8 cellular contexts compared by ENCODE assay signal in the genomic region with DNA sequence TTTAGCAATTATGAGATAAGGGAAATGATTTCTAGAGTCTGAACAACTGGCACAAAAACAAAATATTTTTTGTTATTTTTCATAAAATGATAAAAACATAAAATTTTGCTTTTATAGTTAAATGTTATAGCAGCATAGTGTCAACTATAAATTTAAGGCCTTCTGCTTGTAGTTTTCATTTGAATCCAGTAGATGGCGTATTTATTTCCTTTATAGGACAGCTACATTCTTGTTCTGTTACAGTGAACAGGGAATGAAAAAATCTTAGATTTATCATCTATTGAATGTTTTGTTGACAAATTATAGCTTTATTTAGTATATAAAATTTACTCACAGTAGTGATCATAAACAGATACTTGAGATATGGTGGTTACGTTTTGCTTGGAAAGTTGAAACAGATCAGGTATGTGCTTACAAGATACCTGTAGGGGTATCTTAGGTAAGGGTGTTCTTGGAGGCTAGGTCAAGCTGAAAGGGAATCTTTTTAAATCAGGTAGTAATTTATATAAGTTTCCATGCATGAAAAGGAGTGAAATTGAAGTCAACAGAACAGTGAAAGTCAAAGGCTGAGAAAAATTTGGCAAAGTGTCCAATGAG.
A peak's percentile ranks its signal among the peaks of the same experiment; 100 is the strongest.
DNase-seq lines count a peak whose midpoint lies in the region; ATAC-seq and TF ChIP-seq lines count a peak whose summit lies in the region.

No MANE protein-coding gene starts in this region.

- no peaks in the 10 kb centered on the region for H3K9me2 ChIP-seq in Loucy (replicated peaks; ENCODE audit: low read depth, low read length)

- ATAC-seq in GM21825 (IDR thresholded peaks at IDR 0.05; ENCODE audit: unreplicated experiment) (peak; percentile 81), left colon (no peak)

- H3K36me3 ChIP-seq in Loucy (ENCODE audit: insufficient read depth, low read length) (no peaks in the 10 kb centered on the region), adrenal gland (replicated peaks in 1 of 2) (no peaks in the 10 kb centered on the region), liver (ENCODE audit: control insufficient read depth in 4 of 4, insufficient read depth in 3 of 4, low read depth in 1 of 4, low read length in 3 of 4) (no peaks in the 10 kb centered on the region)

- no peak overlapping the region for H2AFZ ChIP-seq in Loucy (ENCODE audit: low read length)

- no peak overlapping the region for H3K4me3 Mint-ChIP-seq in activated T-helper 2 cell treated with anti-CD3 and anti-CD28 coated beads, Interferon-gamma antibody, Interleukin-2, Interleukin-4, amounts not matched to agents 10 μg/mL and 5 μg/mL and 100 μg/mL, durations not matched to agents 14 hours and 24 hours and 36 hours (ENCODE audit: low read depth)

- DNase-seq in GM12865 (ENCODE audit: low read depth) = peak; percentile 15
- no peak for DNase-seq in adrenal gland
- no peak for DNase-seq in left colon
- no peak for DNase-seq in activated T-helper 2 cell treated with anti-CD3 and anti-CD28 coated beads, Interferon-gamma antibody, Interleukin-2, Interleukin-4, amounts not matched to agents 10 μg/mL and 5 μg/mL and 100 μg/mL, durations not matched to agents 14 hours and 24 hours and 36 hours (ENCODE audit: low spot score)
- no peak for DNase-seq in GDM1 (lab: John Stamatoyannopoulos, UW)

- H3K79me2 ChIP-seq in Loucy (ENCODE audit: insufficient read depth, low read length) = no peaks in the 10 kb centered on the region

- H3K4me3 ChIP-seq in GM12865 (ENCODE audit: low read depth, low read length) (no peak overlapping the region), Loucy (ENCODE audit: low read length, poor library complexity, severe bottlenecking) (no peak overlapping the region), adrenal gland (no peak overlapping the region), liver (ENCODE audit: low read depth in 1 of 3, low read length in 3 of 3) (no peak overlapping the region)

- no peaks in the 10 kb centered on the region for H3K36me3 Mint-ChIP-seq in activated T-helper 2 cell treated with anti-CD3 and anti-CD28 coated beads, Interferon-gamma antibody, Interleukin-2, Interleukin-4, amounts not matched to agents 10 μg/mL and 5 μg/mL and 100 μg/mL, durations not matched to agents 14 hours and 24 hours and 36 hours (ENCODE audit: low read depth)

- TF ChIP-seq CTCF in GM12865 (IDR thresholded peaks at IDR 0.05; ENCODE audit: insufficient read depth, low read depth, low read length, missing control alignments) = peak; percentile 39
- peak; percentile 70 for TF ChIP-seq CTCF in Loucy (conservative IDR thresholded peaks at IDR 0.05; ENCODE audit: low read length)
- peak; percentile 51 to 71 (median 64) for TF ChIP-seq CTCF in adrenal gland (IDR thresholded peaks at IDR 0.05)
- peak; percentile 54 for TF ChIP-seq CTCF in liver (IDR thresholded peaks at IDR 0.05; ENCODE audit: low read depth, low read length, missing input control)

- TF ChIP-seq RAD21 in liver (IDR thresholded peaks at IDR 0.05) = peak; percentile 77 to 82

- H3K4me1 ChIP-seq in Loucy (ENCODE audit: insufficient read depth, low read length, poor library complexity, severe bottlenecking) (no peaks in the 10 kb centered on the region), adrenal gland (replicated peaks in 1 of 2) (no peaks in the 10 kb centered on the region), liver (ENCODE audit: control insufficient read depth in 4 of 4, insufficient read depth in 4 of 4, low read length in 3 of 4) (no peaks in the 10 kb centered on the region)

- H3F3A ChIP-seq in Loucy (ENCODE audit: low read depth) = no peaks in the 10 kb centered on the region

- no peak overlapping the region for H3K27ac Mint-ChIP-seq in activated T-helper 2 cell treated with anti-CD3 and anti-CD28 coated beads, Interferon-gamma antibody, Interleukin-2, Interleukin-4, amounts not matched to agents 10 μg/mL and 5 μg/mL and 100 μg/mL, durations not matched to agents 14 hours and 24 hours and 36 hours

- H3K4me2 ChIP-seq in Loucy (ENCODE audit: low read depth, low read length, poor library complexity, severe bottlenecking) = no peak overlapping the region

- no peak overlapping the region for H3K9ac ChIP-seq in Loucy (ENCODE audit: low read depth, low read length, poor library complexity, severe bottlenecking)
- H3K9ac ChIP-seq in liver (ENCODE audit: low read depth in 1 of 2, low read length in 2 of 2) = no peak overlapping the region

- H3K27ac ChIP-seq in adrenal gland = no peak overlapping the region
- no peak overlapping the region for H3K27ac ChIP-seq in liver (ENCODE audit: low read depth in 1 of 2, low read length in 2 of 2)

- H3K4me1 Mint-ChIP-seq in activated T-helper 2 cell treated with anti-CD3 and anti-CD28 coated beads, Interferon-gamma antibody, Interleukin-2, Interleukin-4, amounts not matched to agents 10 μg/mL and 5 μg/mL and 100 μg/mL, durations not matched to agents 14 hours and 24 hours and 36 hours (ENCODE audit: low read depth) = no peaks in the 10 kb centered on the region

- H3K27me3 Mint-ChIP-seq in activated T-helper 2 cell treated with anti-CD3 and anti-CD28 coated beads, Interferon-gamma antibody, Interleukin-2, Interleukin-4, amounts not matched to agents 10 μg/mL and 5 μg/mL and 100 μg/mL, durations not matched to agents 14 hours and 24 hours and 36 hours (ENCODE audit: low read depth) = no peaks in the 10 kb centered on the region

- WGBS in adrenal gland, 4 donors = 1 to 35% (median 3%) methylated on average over 2 of the region's 2 CpGs
- WGBS in liver = 2% methylated on average over 2 of the region's 2 CpGs

- H4K20me1 ChIP-seq in Loucy (ENCODE audit: insufficient read depth, low read length, poor library complexity, severe bottlenecking) = no peaks in the 10 kb centered on the region

- TF ChIP-seq POLR2A in adrenal gland (IDR thresholded peaks at IDR 0.05) = no peak

- no peaks in the 10 kb centered on the region for H3K27me3 ChIP-seq in Loucy (ENCODE audit: insufficient read depth, low read length, poor library complexity, severe bottlenecking)
- H3K27me3 ChIP-seq in adrenal gland = no peaks in the 10 kb centered on the region
- no peaks in the 10 kb centered on the region for H3K27me3 ChIP-seq in liver (ENCODE audit: control insufficient read depth in 4 of 4, insufficient read depth in 4 of 4, low read length in 3 of 4)

- intact Hi-C loops in adrenal gland (cut with DNase I) (no loop called here), left colon (cut with DNase I, micrococcal nuclease) (no loop called here)
- intact Hi-C loops in activated T-helper 2 cell treated with anti-CD3 and anti-CD28 coated beads, Interferon-gamma antibody, Interleukin-2, Interleukin-4, amounts not matched to agents 10 μg/mL and 5 μg/mL and 100 μg/mL, durations not matched to agents 14 hours and 24 hours and 36 hours (cut with micrococcal nuclease) = no loop called here

- H3K9me3 ChIP-seq in Loucy (ENCODE audit: insufficient read depth, low read depth, low read length) (no peaks in the 10 kb centered on the region), adrenal gland (replicated peaks in 1 of 3) (peaks cover 0 to 6% (median 0%) of the 10 kb centered on the region in 3 donors), liver (ENCODE audit: control insufficient read depth in 4 of 4, low read length in 3 of 4) (no peaks in the 10 kb centered on the region)

- H3K9me3 Mint-ChIP-seq in activated T-helper 2 cell treated with anti-CD3 and anti-CD28 coated beads, Interferon-gamma antibody, Interleukin-2, Interleukin-4, amounts not matched to agents 10 μg/mL and 5 μg/mL and 100 μg/mL, durations not matched to agents 14 hours and 24 hours and 36 hours = no peaks in the 10 kb centered on the region

TF ChIP-seq in liver, 16 proteins besides CTCF, POLR2A, EP300 and RAD21 (continues in another document):
- TF ChIP-seq SP1 (IDR thresholded peaks at IDR 0.05) (no peak), GABPA (IDR thresholded peaks at IDR 0.05 in 1 of 2, conservative IDR thresholded peaks at IDR 0.05 in 1 of 2) (no peak), HNF4A (conservative IDR thresholded peaks at IDR 0.05) (no peak), JUND (IDR thresholded peaks at IDR 0.05) (no peak), MAX (IDR thresholded peaks at IDR 0.05) (no peak)
- TF ChIP-seq, protein P1, sequence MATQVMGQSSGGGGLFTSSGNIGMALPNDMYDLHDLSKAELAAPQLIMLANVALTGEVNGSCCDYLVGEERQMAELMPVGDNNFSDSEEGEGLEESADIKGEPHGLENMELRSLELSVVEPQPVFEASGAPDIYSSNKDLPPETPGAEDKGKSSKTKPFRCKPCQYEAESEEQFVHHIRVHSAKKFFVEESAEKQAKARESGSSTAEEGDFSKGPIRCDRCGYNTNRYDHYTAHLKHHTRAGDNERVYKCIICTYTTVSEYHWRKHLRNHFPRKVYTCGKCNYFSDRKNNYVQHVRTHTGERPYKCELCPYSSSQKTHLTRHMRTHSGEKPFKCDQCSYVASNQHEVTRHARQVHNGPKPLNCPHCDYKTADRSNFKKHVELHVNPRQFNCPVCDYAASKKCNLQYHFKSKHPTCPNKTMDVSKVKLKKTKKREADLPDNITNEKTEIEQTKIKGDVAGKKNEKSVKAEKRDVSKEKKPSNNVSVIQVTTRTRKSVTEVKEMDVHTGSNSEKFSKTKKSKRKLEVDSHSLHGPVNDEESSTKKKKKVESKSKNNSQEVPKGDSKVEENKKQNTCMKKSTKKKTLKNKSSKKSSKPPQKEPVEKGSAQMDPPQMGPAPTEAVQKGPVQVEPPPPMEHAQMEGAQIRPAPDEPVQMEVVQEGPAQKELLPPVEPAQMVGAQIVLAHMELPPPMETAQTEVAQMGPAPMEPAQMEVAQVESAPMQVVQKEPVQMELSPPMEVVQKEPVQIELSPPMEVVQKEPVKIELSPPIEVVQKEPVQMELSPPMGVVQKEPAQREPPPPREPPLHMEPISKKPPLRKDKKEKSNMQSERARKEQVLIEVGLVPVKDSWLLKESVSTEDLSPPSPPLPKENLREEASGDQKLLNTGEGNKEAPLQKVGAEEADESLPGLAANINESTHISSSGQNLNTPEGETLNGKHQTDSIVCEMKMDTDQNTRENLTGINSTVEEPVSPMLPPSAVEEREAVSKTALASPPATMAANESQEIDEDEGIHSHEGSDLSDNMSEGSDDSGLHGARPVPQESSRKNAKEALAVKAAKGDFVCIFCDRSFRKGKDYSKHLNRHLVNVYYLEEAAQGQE (IDR thresholded peaks at IDR 0.05) = no peak
- TF ChIP-seq, protein P2, sequence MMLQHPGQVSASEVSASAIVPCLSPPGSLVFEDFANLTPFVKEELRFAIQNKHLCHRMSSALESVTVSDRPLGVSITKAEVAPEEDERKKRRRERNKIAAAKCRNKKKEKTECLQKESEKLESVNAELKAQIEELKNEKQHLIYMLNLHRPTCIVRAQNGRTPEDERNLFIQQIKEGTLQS (IDR thresholded peaks at IDR 0.05) = no peak
